Comparison of ENCODE assay signal across 31 cellular contexts in the genomic region with DNA sequence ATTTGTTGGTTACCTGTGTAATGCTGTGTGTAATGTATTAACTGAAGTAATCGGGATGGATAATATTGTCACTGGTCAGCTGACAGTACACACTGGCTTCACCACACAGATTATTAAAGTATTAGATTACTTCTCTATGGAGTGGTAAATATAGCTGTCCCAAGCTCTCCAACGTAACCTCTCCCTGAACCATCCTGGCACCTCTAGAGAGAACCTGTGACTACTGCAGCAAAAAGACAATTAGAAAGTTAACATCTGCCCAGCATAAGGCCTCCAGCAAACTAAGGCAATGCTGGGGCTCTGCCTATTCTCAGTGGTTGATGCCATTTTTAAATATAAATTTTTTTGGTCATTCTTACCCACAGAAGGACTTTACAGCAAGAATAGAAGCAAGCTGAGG.
"Had no signal": no experiment of that assay in that cellular context is flagged by ENCODE, and none has a peak within 500 bp of the region (broad histone marks: within the 10 kb centered on the region; RNA-seq: fewer than 3 reads in every experiment).

No MANE protein-coding gene starts in this region.

- ATAC-seq: activated CD4-positive, CD25-positive, alpha-beta regulatory T cell treated with anti-CD3 and anti-CD28 coated beads, Interleukin-2, amount 50 U/mL, for 24 hours; body of pancreas; effector memory CD8-positive, alpha-beta T cell; gastroesophageal sphincter; left lobe of liver; stimulated activated memory B cell treated with anti-CD40 and anti-IgM and Interleukin-4, amounts not matched to agents 10 μg/mL and 1 μg/mL and 100 μg/mL, for 72 hours; stimulated activated naive CD8-positive, alpha-beta T cell treated with anti-CD3 and anti-CD28 coated beads, Interleukin-15, amount 100 ng/mL, for 72 hours; T-helper 17 cell had no signal

- DNase-seq: activated CD4-positive, alpha-beta memory T cell treated with anti-CD3 and anti-CD28 coated beads for 36 hours; activated CD4-positive, alpha-beta T cell treated with anti-CD3 and anti-CD28 coated beads for 48 hours; activated CD8-positive, alpha-beta memory T cell treated with anti-CD3 and anti-CD28 coated beads, Interleukin-2, amount 50 U/mL, for 4 hours; activated effector memory CD4-positive, alpha-beta T cell treated with anti-CD3 and anti-CD28 coated beads, Interleukin-2, amount 50 U/mL, for 16 hours; activated naive CD4-positive, alpha-beta T cell treated with anti-CD3 and anti-CD28 coated beads for 36 hours; activated naive CD8-positive, alpha-beta T cell treated with anti-CD3 and anti-CD28 coated beads for 36 hours; activated T-cell treated with anti-CD3 and anti-CD28 coated beads, Interleukin-2, amount 50 U/mL, for 1 hour; adrenal gland; aorta; body of pancreas; cortex of kidney; effector memory CD8-positive, alpha-beta T cell; erythroblast; hypothalamus; immature natural killer cell; naive B cell; nephron progenitor cell; sigmoid colon; stimulated activated CD4-positive, alpha-beta T cell treated with anti-CD3 and anti-CD28 coated beads, Interleukin-1b, Interleukin-23, amount 100 ng/mL, for 48 hours; stimulated activated CD4-positive, alpha-beta T cell treated with anti-CD3 and anti-CD28 coated beads, Interleukin-4, amount 100 ng/mL, for 4 hours; stimulated activated CD8-positive, alpha-beta memory T cell treated with anti-CD3 and anti-CD28 coated beads, Interleukin-4, amount 100 ng/mL, for 48 hours; stimulated activated naive CD8-positive, alpha-beta T cell treated with anti-CD3 and anti-CD28 coated beads, Interleukin-15, amount 100 ng/mL, for 72 hours; substantia nigra; T-helper 17 cell; T1000; uterus; WERI-Rb-1 had no signal
